Comparison of ENCODE assay signal across 1 cellular context in the genomic region with DNA sequence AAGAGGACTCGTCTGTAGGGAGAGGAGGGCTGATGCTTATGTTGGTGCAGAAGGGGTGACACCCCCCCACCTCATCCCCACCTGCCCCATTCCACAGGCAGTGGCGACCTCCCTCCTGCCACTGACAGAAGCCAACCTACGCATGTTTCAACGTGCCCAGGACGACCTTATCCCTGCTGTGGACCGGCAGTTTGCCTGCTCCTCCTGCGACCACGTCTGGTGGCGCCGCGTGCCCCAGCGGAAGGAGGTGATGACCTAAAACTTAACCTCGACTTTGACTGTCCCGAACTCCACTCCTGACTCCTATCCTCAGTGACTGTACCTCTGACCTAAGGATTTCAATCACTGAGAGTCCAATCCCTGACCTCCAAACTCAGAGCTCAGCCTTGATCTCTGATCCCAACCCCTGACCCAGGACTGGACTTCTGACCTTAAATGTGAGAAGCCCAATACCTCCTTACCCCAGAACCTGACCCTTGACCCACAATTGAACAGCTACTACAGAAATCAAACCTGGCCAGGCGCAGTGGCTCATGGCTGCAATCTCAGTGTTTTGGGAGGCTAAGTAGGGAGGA.
TF ChIP-seq lines count a peak whose summit lies in the region.

No MANE protein-coding gene starts in this region.

TF ChIP-seq in liver, 16 proteins besides CTCF, POLR2A, EP300 and RAD21:
- peak; percentile 69 for TF ChIP-seq MAX (IDR thresholded peaks at IDR 0.05)
- TF ChIP-seq ZBTB33 (IDR thresholded peaks at IDR 0.05), result peak; percentile 32
- no peak for TF ChIP-seq FOXA2 (IDR thresholded peaks at IDR 0.05)
- TF ChIP-seq GABPA (IDR thresholded peaks at IDR 0.05 in 1 of 2, conservative IDR thresholded peaks at IDR 0.05 in 1 of 2), result peak in 1 of 2 donors; percentile 29
- no peak for TF ChIP-seq FOXA1 (IDR thresholded peaks at IDR 0.05)
- TF ChIP-seq TAF1 (conservative IDR thresholded peaks at IDR 0.05), result no peak
- peak; percentile 100 for TF ChIP-seq NR2F2 (IDR thresholded peaks at IDR 0.05)
- TF ChIP-seq HNF4A (conservative IDR thresholded peaks at IDR 0.05), result peak; percentile 98 to 99
- TF ChIP-seq EGR1 (IDR thresholded peaks at IDR 0.05; ENCODE audit: low read depth in 2 of 2), result no peak
- peak; percentile 96 for TF ChIP-seq HNF4G (IDR thresholded peaks at IDR 0.05)
- TF ChIP-seq SP1 (IDR thresholded peaks at IDR 0.05), result peak; percentile 83
- TF ChIP-seq, protein P1, sequence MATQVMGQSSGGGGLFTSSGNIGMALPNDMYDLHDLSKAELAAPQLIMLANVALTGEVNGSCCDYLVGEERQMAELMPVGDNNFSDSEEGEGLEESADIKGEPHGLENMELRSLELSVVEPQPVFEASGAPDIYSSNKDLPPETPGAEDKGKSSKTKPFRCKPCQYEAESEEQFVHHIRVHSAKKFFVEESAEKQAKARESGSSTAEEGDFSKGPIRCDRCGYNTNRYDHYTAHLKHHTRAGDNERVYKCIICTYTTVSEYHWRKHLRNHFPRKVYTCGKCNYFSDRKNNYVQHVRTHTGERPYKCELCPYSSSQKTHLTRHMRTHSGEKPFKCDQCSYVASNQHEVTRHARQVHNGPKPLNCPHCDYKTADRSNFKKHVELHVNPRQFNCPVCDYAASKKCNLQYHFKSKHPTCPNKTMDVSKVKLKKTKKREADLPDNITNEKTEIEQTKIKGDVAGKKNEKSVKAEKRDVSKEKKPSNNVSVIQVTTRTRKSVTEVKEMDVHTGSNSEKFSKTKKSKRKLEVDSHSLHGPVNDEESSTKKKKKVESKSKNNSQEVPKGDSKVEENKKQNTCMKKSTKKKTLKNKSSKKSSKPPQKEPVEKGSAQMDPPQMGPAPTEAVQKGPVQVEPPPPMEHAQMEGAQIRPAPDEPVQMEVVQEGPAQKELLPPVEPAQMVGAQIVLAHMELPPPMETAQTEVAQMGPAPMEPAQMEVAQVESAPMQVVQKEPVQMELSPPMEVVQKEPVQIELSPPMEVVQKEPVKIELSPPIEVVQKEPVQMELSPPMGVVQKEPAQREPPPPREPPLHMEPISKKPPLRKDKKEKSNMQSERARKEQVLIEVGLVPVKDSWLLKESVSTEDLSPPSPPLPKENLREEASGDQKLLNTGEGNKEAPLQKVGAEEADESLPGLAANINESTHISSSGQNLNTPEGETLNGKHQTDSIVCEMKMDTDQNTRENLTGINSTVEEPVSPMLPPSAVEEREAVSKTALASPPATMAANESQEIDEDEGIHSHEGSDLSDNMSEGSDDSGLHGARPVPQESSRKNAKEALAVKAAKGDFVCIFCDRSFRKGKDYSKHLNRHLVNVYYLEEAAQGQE (IDR thresholded peaks at IDR 0.05), result no peak
- peak; percentile 18 to 61 for TF ChIP-seq JUND (IDR thresholded peaks at IDR 0.05)
- TF ChIP-seq RXRA (IDR thresholded peaks at IDR 0.05), result peak; percentile 96 to 97
- no peak for TF ChIP-seq ATF3 (IDR thresholded peaks at IDR 0.05)
- TF ChIP-seq YY1 (IDR thresholded peaks at IDR 0.05), result no peak
